ENCODE assay signal across 1 cellular context in genomic region chr11:6402061-6402470, GRCh38.
TF ChIP-seq lines count a peak whose summit lies in the region.

No MANE protein-coding gene starts in this region.

TF ChIP-seq in HepG2, 621 proteins besides CTCF, POLR2A, EP300 and RAD21 (continued from another document):
- TF ChIP-seq NFE2L2 (IDR thresholded peaks at IDR 0.05; ENCODE audit: low read length) (no peak), TAF15 (IDR thresholded peaks at IDR 0.05; ENCODE audit: low read depth, low read length, poor library complexity, severe bottlenecking) (no peak), MYPOP (CRISPR knock-in tag; IDR thresholded peaks at IDR 0.05) (0 out of 2 replicates have a peak, but pooled peaks have one; percentile 40), NR2F1 (CRISPR knock-in tag; IDR thresholded peaks at IDR 0.05) (peak in 1 of 2 experiments; percentile 54; a peak in 1 of 4 replicates), ISL2 (CRISPR knock-in tag; IDR thresholded peaks at IDR 0.05) (0 out of 2 replicates have a peak, but pooled peaks have one; percentile 29), HNF4A (CRISPR knock-in tag; IDR thresholded peaks at IDR 0.05) (peak; percentile 75), PHF21A (CRISPR knock-in tag; IDR thresholded peaks at IDR 0.05) (peak; percentile 65), BHLHE40 (IDR thresholded peaks at IDR 0.05; ENCODE audit: low read length) (peak; percentile 68; the same call in 1 of the 2 replicates), ARNTL (CRISPR knock-in tag; IDR thresholded peaks at IDR 0.05) (peak; percentile 86), ZSCAN30 (CRISPR knock-in tag; IDR thresholded peaks at IDR 0.05) (no peak), CENPX (CRISPR knock-in tag; IDR thresholded peaks at IDR 0.05) (no peak), ZNF383 (CRISPR knock-in tag; IDR thresholded peaks at IDR 0.05; ENCODE audit: borderline replicate concordance) (no peak), SALL1 (CRISPR knock-in tag; IDR thresholded peaks at IDR 0.05) (peak; percentile 32; the same call in 1 of the 2 replicates), RAD51 (IDR thresholded peaks at IDR 0.05; ENCODE audit: borderline replicate concordance) (peak; percentile 70; the same call in 1 of the 2 replicates), SAP130 (CRISPR knock-in tag; IDR thresholded peaks at IDR 0.05; ENCODE audit: low read depth) (peak; percentile 25; the same call in 1 of the 2 replicates), HDAC2 (CRISPR knock-in tag; IDR thresholded peaks at IDR 0.05) (0 out of 2 replicates have a peak, but pooled peaks have one; percentile 28), ZNF543 (CRISPR knock-in tag; IDR thresholded peaks at IDR 0.05) (no peak), SRSF9 (IDR thresholded peaks at IDR 0.05; ENCODE audit: borderline replicate concordance, insufficient read depth, low read depth, low read length, poor library complexity, severe bottlenecking) (no peak), SOX6 (IDR thresholded peaks at IDR 0.05) (no peak), SOX6 (CRISPR knock-in tag; IDR thresholded peaks at IDR 0.05) (peak; percentile 41; the same call in 1 of the 2 replicates), ZNF10 (CRISPR knock-in tag; IDR thresholded peaks at IDR 0.05; ENCODE audit: borderline replicate concordance, low read depth) (no peak), ZNF777 (CRISPR knock-in tag; IDR thresholded peaks at IDR 0.05) (no peak), ZNF451 (CRISPR knock-in tag; IDR thresholded peaks at IDR 0.05) (no peak), ZNF605 (CRISPR knock-in tag; IDR thresholded peaks at IDR 0.05) (0 out of 2 replicates have a peak, but pooled peaks have one; percentile 21), ZNF556 (CRISPR knock-in tag; IDR thresholded peaks at IDR 0.05; ENCODE audit: borderline replicate concordance) (no peak), TBX2 (CRISPR knock-in tag; IDR thresholded peaks at IDR 0.05; ENCODE audit: borderline replicate concordance) (peak; percentile 64), ZSCAN31 (CRISPR knock-in tag; IDR thresholded peaks at IDR 0.05; ENCODE audit: low read depth) (no peak), CENPT (CRISPR knock-in tag; IDR thresholded peaks at IDR 0.05; ENCODE audit: low read depth) (no peak), AGO1 (IDR thresholded peaks at IDR 0.05; ENCODE audit: low read depth, low read length, poor library complexity, severe bottlenecking) (no peak), KDM6A (CRISPR knock-in tag; IDR thresholded peaks at IDR 0.05; ENCODE audit: low read depth) (peak; percentile 22; the same call in 1 of the 2 replicates), ZNF816 (CRISPR knock-in tag; IDR thresholded peaks at IDR 0.05; ENCODE audit: borderline replicate concordance) (no peak), ZNF574 (CRISPR knock-in tag; IDR thresholded peaks at IDR 0.05) (peak; percentile 37), ZMYM4 (CRISPR knock-in tag; IDR thresholded peaks at IDR 0.05) (peak; percentile 45; the same call in 1 of the 2 replicates), ZFX (CRISPR knock-in tag; IDR thresholded peaks at IDR 0.05; ENCODE audit: low read depth) (peak; percentile 67; the same call in 1 of the 2 replicates), NR2C2 (CRISPR knock-in tag; IDR thresholded peaks at IDR 0.05; ENCODE audit: borderline replicate concordance) (peak; percentile 49; the same call in 1 of the 2 replicates), RXRB (CRISPR knock-in tag; IDR thresholded peaks at IDR 0.05; ENCODE audit: borderline replicate concordance) (no peak), ONECUT2 (CRISPR knock-in tag; IDR thresholded peaks at IDR 0.05) (no peak), ZNF891 (CRISPR knock-in tag; IDR thresholded peaks at IDR 0.05) (no peak), KLF12 (CRISPR knock-in tag; IDR thresholded peaks at IDR 0.05; ENCODE audit: borderline replicate concordance) (no peak), ZNF546 (CRISPR knock-in tag; conservative IDR thresholded peaks at IDR 0.05) (no peak)
- TF ChIP-seq, protein P1, sequence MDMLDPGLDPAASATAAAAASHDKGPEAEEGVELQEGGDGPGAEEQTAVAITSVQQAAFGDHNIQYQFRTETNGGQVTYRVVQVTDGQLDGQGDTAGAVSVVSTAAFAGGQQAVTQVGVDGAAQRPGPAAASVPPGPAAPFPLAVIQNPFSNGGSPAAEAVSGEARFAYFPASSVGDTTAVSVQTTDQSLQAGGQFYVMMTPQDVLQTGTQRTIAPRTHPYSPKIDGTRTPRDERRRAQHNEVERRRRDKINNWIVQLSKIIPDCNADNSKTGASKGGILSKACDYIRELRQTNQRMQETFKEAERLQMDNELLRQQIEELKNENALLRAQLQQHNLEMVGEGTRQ (IDR thresholded peaks at IDR 0.05; ENCODE audit: low read depth, low read length): peak; percentile 67
- TF ChIP-seq, protein P1 (CRISPR knock-in tag; IDR thresholded peaks at IDR 0.05; ENCODE audit: borderline replicate concordance): peak; percentile 69; the same call in 1 of the 2 replicates
- TF ChIP-seq, protein P2, sequence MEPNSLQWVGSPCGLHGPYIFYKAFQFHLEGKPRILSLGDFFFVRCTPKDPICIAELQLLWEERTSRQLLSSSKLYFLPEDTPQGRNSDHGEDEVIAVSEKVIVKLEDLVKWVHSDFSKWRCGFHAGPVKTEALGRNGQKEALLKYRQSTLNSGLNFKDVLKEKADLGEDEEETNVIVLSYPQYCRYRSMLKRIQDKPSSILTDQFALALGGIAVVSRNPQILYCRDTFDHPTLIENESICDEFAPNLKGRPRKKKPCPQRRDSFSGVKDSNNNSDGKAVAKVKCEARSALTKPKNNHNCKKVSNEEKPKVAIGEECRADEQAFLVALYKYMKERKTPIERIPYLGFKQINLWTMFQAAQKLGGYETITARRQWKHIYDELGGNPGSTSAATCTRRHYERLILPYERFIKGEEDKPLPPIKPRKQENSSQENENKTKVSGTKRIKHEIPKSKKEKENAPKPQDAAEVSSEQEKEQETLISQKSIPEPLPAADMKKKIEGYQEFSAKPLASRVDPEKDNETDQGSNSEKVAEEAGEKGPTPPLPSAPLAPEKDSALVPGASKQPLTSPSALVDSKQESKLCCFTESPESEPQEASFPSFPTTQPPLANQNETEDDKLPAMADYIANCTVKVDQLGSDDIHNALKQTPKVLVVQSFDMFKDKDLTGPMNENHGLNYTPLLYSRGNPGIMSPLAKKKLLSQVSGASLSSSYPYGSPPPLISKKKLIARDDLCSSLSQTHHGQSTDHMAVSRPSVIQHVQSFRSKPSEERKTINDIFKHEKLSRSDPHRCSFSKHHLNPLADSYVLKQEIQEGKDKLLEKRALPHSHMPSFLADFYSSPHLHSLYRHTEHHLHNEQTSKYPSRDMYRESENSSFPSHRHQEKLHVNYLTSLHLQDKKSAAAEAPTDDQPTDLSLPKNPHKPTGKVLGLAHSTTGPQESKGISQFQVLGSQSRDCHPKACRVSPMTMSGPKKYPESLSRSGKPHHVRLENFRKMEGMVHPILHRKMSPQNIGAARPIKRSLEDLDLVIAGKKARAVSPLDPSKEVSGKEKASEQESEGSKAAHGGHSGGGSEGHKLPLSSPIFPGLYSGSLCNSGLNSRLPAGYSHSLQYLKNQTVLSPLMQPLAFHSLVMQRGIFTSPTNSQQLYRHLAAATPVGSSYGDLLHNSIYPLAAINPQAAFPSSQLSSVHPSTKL (CRISPR knock-in tag; IDR thresholded peaks at IDR 0.05): peak; percentile 27; the same call in 1 of the 2 replicates
